Comparison of ENCODE assay signal across 21 cellular contexts in genomic region chr2:142423603-142424002, GRCh38.
"Had no signal": no experiment of that assay in that cellular context is flagged by ENCODE, and none has a peak within 500 bp of the region (broad histone marks: within the 10 kb centered on the region; RNA-seq: fewer than 3 reads in every experiment).

No MANE protein-coding gene starts in this region.

- ATAC-seq: HepG2 had no signal

- H3K27ac ChIP-seq: SJSA1, SK-N-MC had no signal

- DNase-seq: IMR-90, Kasumi-1, KG1, NCI-H1092, NCI-H1105 treated with DMSO at 0.1 percent for 48 hours, NCI-H1417 treated with DMSO at 0.1 percent for 48 hours, NCI-H146, NCI-H1694 treated with DMSO at 0.1 percent for 48 hours, NCI-H1930, NCI-H2081, NCI-H2107, NCI-H2227 treated with DMSO at 0.1 percent for 48 hours, NCI-H524, NCI-H526 treated with DMSO at 0.1 percent for 48 hours, NCI-H748 treated with DMSO at 0.1 percent for 48 hours, Right ventricle myocardium superior, RPMI8226, SIG-M5 had no signal
